ENCODE assay signal across 8 cellular contexts in genomic region chr16:70380205-70380918, GRCh38. TPM values are rescaled to one million over a fixed set of nuclear protein-coding genes. Genes with fewer than 3 reads are reported as not detected.
DNase-seq lines count a peak whose midpoint lies in the region; ATAC-seq and TF ChIP-seq lines count a peak whose summit lies in the region.

No MANE protein-coding gene starts in this region.

- peak; percentile 12 for ATAC-seq in HG03095 (IDR thresholded peaks at IDR 0.05; ENCODE audit: unreplicated experiment)
- ATAC-seq in activated T-helper 17 cell treated with anti-CD3 and anti-CD28 coated beads, Interleukin-2, amount 50 U/mL, for 72 hours (replicated peaks): peak; percentile 56

- peak overlapping the region; percentile 61 for H3K27ac ChIP-seq in temporal lobe (ENCODE audit: low read depth, low read length)

- H3K36me3 Mint-ChIP-seq in activated T-helper 17 cell treated with anti-CD3 and anti-CD28 coated beads, Interleukin-2, amount 50 U/mL, for 72 hours (ENCODE audit: low read depth): peaks cover 44% of the 10 kb centered on the region

- no peaks in the 10 kb centered on the region for H3K4me1 Mint-ChIP-seq in activated T-helper 17 cell treated with anti-CD3 and anti-CD28 coated beads, Interleukin-2, amount 50 U/mL, for 72 hours

- no peaks in the 10 kb centered on the region for H3K9me3 Mint-ChIP-seq in activated T-helper 17 cell treated with anti-CD3 and anti-CD28 coated beads, Interleukin-2, amount 50 U/mL, for 72 hours

- no peak for TF ChIP-seq CTCF in fibroblast of villous mesenchyme (IDR thresholded peaks at IDR 0.05; ENCODE audit: insufficient read depth, low read depth, low read length)

- DNase-seq in NCI-H748 (lab: John Stamatoyannopoulos, UW; ENCODE audit: unreplicated experiment) (peak; percentile 51), NCI-H748 treated with DMSO at 0.1 percent for 48 hours (lab: John Stamatoyannopoulos, UW) (no peak), OCI-M1 (lab: John Stamatoyannopoulos, UW) (peak; percentile 75), fibroblast of villous mesenchyme (ENCODE audit: low read depth) (peak; percentile 62), occipital lobe (lab: John Stamatoyannopoulos, UW) (peak; percentile 61)

- peak overlapping the region; percentile 57 for H3K4me3 ChIP-seq in fibroblast of villous mesenchyme (ENCODE audit: low read depth, low read length)

- no peaks in the 10 kb centered on the region for H3K27me3 Mint-ChIP-seq in activated T-helper 17 cell treated with anti-CD3 and anti-CD28 coated beads, Interleukin-2, amount 50 U/mL, for 72 hours

- peak overlapping the region; percentile 94 for H3K27ac Mint-ChIP-seq in activated T-helper 17 cell treated with anti-CD3 and anti-CD28 coated beads, Interleukin-2, amount 50 U/mL, for 72 hours

- H3K4me3 Mint-ChIP-seq in activated T-helper 17 cell treated with anti-CD3 and anti-CD28 coated beads, Interleukin-2, amount 50 U/mL, for 72 hours: peak overlapping the region; percentile 88

RNA-seq across cellular contexts. Expression of gene DDX19A, which starts 33.7 kb away (rescaled TPM):
- 10 to 100 TPM; 40.3 to 52.6 TPM for total RNA-seq in activated T-helper 17 cell treated with anti-CD3 and anti-CD28 coated beads, Interleukin-2, amount 50 U/mL, for 72 hours
- 41.6 and 49.7 TPM in 2 replicates for total RNA-seq in fibroblast of villous mesenchyme
- 37.1 TPM for total RNA-seq in occipital lobe
- total RNA-seq in temporal lobe: 30.2 TPM

RNA-seq across cellular contexts. Expression of gene ST3GAL2, which starts 58.5 kb away (rescaled TPM):
- 10 to 100 TPM; 14.5 to 18.6 TPM for total RNA-seq in activated T-helper 17 cell treated with anti-CD3 and anti-CD28 coated beads, Interleukin-2, amount 50 U/mL, for 72 hours
- 42.7 and 51.2 TPM in 2 replicates for total RNA-seq in fibroblast of villous mesenchyme
- total RNA-seq in occipital lobe: 35.2 TPM
- 26.6 TPM for total RNA-seq in temporal lobe
